1 cellular context compared by ENCODE assay signal in the genomic region with DNA sequence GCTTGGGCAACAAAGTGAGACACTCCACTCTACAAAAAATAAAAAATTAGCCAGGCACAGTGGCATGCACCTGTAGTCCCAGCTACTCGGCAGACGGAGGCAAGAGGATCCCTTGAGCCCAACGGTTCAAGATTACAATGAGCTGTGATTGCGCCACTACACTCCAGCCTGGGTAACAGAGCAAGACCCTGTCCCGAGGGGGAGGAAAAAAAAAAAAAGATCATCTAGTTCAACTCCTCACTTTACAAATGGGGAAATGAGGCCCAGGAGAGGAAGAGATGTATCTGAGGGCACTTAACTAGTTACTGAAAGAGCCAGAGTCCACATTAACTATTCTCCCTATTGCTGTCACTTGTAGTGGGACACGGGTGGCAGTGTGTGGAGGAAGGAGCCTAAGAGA.
TF ChIP-seq lines count a peak whose summit lies in the region.

No MANE protein-coding gene starts in this region.

TF ChIP-seq in HepG2, 621 proteins besides CTCF, POLR2A, EP300 and RAD21:
- TF ChIP-seq CEBPG (CRISPR knock-in tag; IDR thresholded peaks at IDR 0.05) (peak; percentile 37; the same call in 1 of the 2 replicates), CEBPB (IDR thresholded peaks at IDR 0.05; ENCODE audit: borderline replicate concordance, low read depth, low read length) (peak; percentile 39; the same call in 1 of the 2 replicates), ZNF446 (CRISPR knock-in tag; IDR thresholded peaks at IDR 0.05) (no peak)
- TF ChIP-seq, protein P1, sequence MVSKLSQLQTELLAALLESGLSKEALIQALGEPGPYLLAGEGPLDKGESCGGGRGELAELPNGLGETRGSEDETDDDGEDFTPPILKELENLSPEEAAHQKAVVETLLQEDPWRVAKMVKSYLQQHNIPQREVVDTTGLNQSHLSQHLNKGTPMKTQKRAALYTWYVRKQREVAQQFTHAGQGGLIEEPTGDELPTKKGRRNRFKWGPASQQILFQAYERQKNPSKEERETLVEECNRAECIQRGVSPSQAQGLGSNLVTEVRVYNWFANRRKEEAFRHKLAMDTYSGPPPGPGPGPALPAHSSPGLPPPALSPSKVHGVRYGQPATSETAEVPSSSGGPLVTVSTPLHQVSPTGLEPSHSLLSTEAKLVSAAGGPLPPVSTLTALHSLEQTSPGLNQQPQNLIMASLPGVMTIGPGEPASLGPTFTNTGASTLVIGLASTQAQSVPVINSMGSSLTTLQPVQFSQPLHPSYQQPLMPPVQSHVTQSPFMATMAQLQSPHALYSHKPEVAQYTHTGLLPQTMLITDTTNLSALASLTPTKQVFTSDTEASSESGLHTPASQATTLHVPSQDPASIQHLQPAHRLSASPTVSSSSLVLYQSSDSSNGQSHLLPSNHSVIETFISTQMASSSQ (IDR thresholded peaks at IDR 0.05; ENCODE audit: low read depth) = peak; percentile 3; the same call in 1 of the 2 replicates
- TF ChIP-seq, protein P1 (CRISPR knock-in tag; IDR thresholded peaks at IDR 0.05; ENCODE audit: borderline replicate concordance) = no peak; the same call in 1 of the 2 replicates
- TF ChIP-seq, protein P2, sequence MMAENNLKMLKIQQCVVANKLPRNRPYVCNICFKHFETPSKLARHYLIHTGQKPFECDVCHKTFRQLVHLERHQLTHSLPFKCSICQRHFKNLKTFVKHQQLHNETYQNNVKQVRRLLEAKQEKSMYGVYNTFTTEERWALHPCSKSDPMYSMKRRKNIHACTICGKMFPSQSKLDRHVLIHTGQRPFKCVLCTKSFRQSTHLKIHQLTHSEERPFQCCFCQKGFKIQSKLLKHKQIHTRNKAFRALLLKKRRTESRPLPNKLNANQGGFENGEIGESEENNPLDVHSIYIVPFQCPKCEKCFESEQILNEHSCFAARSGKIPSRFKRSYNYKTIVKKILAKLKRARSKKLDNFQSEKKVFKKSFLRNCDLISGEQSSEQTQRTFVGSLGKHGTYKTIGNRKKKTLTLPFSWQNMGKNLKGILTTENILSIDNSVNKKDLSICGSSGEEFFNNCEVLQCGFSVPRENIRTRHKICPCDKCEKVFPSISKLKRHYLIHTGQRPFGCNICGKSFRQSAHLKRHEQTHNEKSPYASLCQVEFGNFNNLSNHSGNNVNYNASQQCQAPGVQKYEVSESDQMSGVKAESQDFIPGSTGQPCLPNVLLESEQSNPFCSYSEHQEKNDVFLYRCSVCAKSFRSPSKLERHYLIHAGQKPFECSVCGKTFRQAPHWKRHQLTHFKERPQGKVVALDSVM (CRISPR knock-in tag; IDR thresholded peaks at IDR 0.05) = peak; percentile 33; the same call in 1 of the 2 replicates
